Comparison of ENCODE assay signal across 13 cellular contexts in genomic region chr1:54380285-54380882, GRCh38. TPM values are rescaled to one million over a fixed set of nuclear protein-coding genes. Genes with fewer than 3 reads are reported as not detected.
A peak's percentile ranks its signal among the peaks of the same experiment; 100 is the strongest.
DNase-seq lines count a peak whose midpoint lies in the region; TF ChIP-seq lines count a peak whose summit lies in the region.
"Had no signal": no experiment of that assay in that cellular context is flagged by ENCODE, and none has a peak within 500 bp of the region (broad histone marks: within the 10 kb centered on the region; RNA-seq: fewer than 3 reads in every experiment).

No MANE protein-coding gene starts in this region.

- peaks cover 53% of the 10 kb centered on the region for H3K4me1 ChIP-seq in iPS-20b (ENCODE audit: insufficient read depth, low read length)
- H3K4me1 ChIP-seq in stomach: peaks cover 55 to 98% (median 85%) of the 10 kb centered on the region in 4 donors
- peaks cover 41 to 48% of the 10 kb centered on the region in 2 donors for H3K4me1 ChIP-seq in thyroid gland
- H3K4me1 ChIP-seq in transverse colon: peaks cover 15 to 62% (median 41%) of the 10 kb centered on the region in 4 donors

- in situ Hi-C loops in transverse colon (cut with MboI; ENCODE audit: low pct_ligation_motif_present in 1 of 4, low pct_unique_long_range_greater_than_20kb in 1 of 4, low sequenced_read_pairs in 3 of 4): loop anchor here in 1 of 4 donors (25.0 kb wide), 1 partner anchor 193 kb away; no protein-coding TSS in a partner anchor

- DNase-seq in activated T-cell treated with anti-CD3 and anti-CD28 coated beads, Interleukin-2, amount 50 U/mL, for 24 hours: no peak
- no peak for DNase-seq in activated T-cell treated with anti-CD3 and anti-CD28 coated beads for 4 hours
- peak; percentile 60 for DNase-seq in activated naive CD8-positive, alpha-beta T cell treated with anti-CD3 and anti-CD28 coated beads for 36 hours
- DNase-seq in stomach: no peak
- DNase-seq in thyroid gland: no peak
- no peak for DNase-seq in HT-29 (ENCODE audit: low spot score)
- no peak for DNase-seq in transverse colon
- DNase-seq: dermis blood vessel endothelial cell; DMS53; NCI-H2227 treated with DMSO at 0.1 percent for 48 hours; stimulated activated CD4-positive, alpha-beta T cell treated with anti-CD3 and anti-CD28 coated beads, Interleukin-2, amount 100 ng/mL, for 24 hours had no signal

- no peaks in the 10 kb centered on the region for H3K27me3 Mint-ChIP-seq in activated T-cell treated with anti-CD3 and anti-CD28 coated beads, Interleukin-2, amount 50 U/mL, for 24 hours
- H3K27me3 Mint-ChIP-seq in activated naive CD8-positive, alpha-beta T cell treated with anti-CD3 and anti-CD28 coated beads for 36 hours: no peaks in the 10 kb centered on the region

- 26 to 70% (median 50%) methylated on average over 15 of the region's 15 CpGs for WGBS in stomach, 5 donors
- 39 to 68% methylated on average over 15 of the region's 15 CpGs for WGBS in thyroid gland, 2 donors
- 80 to 82% methylated on average over 1 to 15 of the region's 15 CpGs for WGBS in transverse colon (ENCODE audit: low coverage in 1 of 2), 2 donors

- H3K9me3 ChIP-seq in iPS-20b (ENCODE audit: insufficient read depth, low read depth, low read length) (no peaks in the 10 kb centered on the region), stomach (no peaks in the 10 kb centered on the region), thyroid gland (no peaks in the 10 kb centered on the region), transverse colon (no peaks in the 10 kb centered on the region)

- TF ChIP-seq CTCF in stomach (IDR thresholded peaks at IDR 0.05) (no peak), thyroid gland (IDR thresholded peaks at IDR 0.05) (no peak), transverse colon (IDR thresholded peaks at IDR 0.05) (no peak)

- no peak overlapping the region for H3K4me3 Mint-ChIP-seq in activated T-cell treated with anti-CD3 and anti-CD28 coated beads, Interleukin-2, amount 50 U/mL, for 24 hours
- H3K4me3 Mint-ChIP-seq in activated naive CD8-positive, alpha-beta T cell treated with anti-CD3 and anti-CD28 coated beads for 36 hours: no peak overlapping the region

- TF ChIP-seq EP300 in stomach (IDR thresholded peaks at IDR 0.05): no peak
- no peak for TF ChIP-seq EP300 in transverse colon (IDR thresholded peaks at IDR 0.05; ENCODE audit: low read depth)

- H3K36me3 ChIP-seq in iPS-20b (ENCODE audit: insufficient read depth, low read depth, low read length) (peaks cover 29% of the 10 kb centered on the region), stomach (peaks cover 0 to 24% (median 12%) of the 10 kb centered on the region in 4 donors), thyroid gland (no peaks in the 10 kb centered on the region), transverse colon (peaks cover 0 to 6% (median 0%) of the 10 kb centered on the region in 4 donors)

- H3K4me1 Mint-ChIP-seq in activated T-cell treated with anti-CD3 and anti-CD28 coated beads, Interleukin-2, amount 50 U/mL, for 24 hours (ENCODE audit: low read depth): peaks cover 72% of the 10 kb centered on the region
- H3K4me1 Mint-ChIP-seq in activated naive CD8-positive, alpha-beta T cell treated with anti-CD3 and anti-CD28 coated beads for 36 hours: peaks cover 71% of the 10 kb centered on the region

- H3K27ac Mint-ChIP-seq in activated T-cell treated with anti-CD3 and anti-CD28 coated beads, Interleukin-2, amount 50 U/mL, for 24 hours: peak overlapping the region; percentile 50
- H3K27ac Mint-ChIP-seq in activated naive CD8-positive, alpha-beta T cell treated with anti-CD3 and anti-CD28 coated beads for 36 hours: no peak overlapping the region
- H3K27ac Mint-ChIP-seq: activated T-helper 2 cell treated with anti-CD3 and anti-CD28 coated beads, Interferon-gamma antibody, Interleukin-2, Interleukin-4, amounts not matched to agents 10 μg/mL and 5 μg/mL and 100 μg/mL, durations not matched to agents 14 hours and 24 hours and 36 hours had no signal

- peak overlapping the region; percentile 27 for H3K27ac ChIP-seq in iPS-20b (ENCODE audit: low read length)
- H3K27ac ChIP-seq in stomach: peak overlapping the region; percentile 24 to 68 (median 56)
- H3K27ac ChIP-seq in thyroid gland: no peak overlapping the region
- H3K27ac ChIP-seq in transverse colon: peak overlapping the region in 1 of 4 donors; percentile 14

- no peaks in the 10 kb centered on the region for H3K27me3 ChIP-seq in iPS-20b (ENCODE audit: insufficient read depth, low read length)
- H3K27me3 ChIP-seq in stomach: no peaks in the 10 kb centered on the region
- no peaks in the 10 kb centered on the region for H3K27me3 ChIP-seq in thyroid gland
- no peaks in the 10 kb centered on the region for H3K27me3 ChIP-seq in transverse colon

- TF ChIP-seq POLR2A in stomach (IDR thresholded peaks at IDR 0.05) (no peak), thyroid gland (IDR thresholded peaks at IDR 0.05) (no peak), transverse colon (IDR thresholded peaks at IDR 0.05) (no peak)

- no peak overlapping the region for H3K4me3 ChIP-seq in iPS-20b (ENCODE audit: low read length)
- peak overlapping the region in 1 of 4 donors; percentile 12 for H3K4me3 ChIP-seq in stomach
- no peak overlapping the region for H3K4me3 ChIP-seq in thyroid gland (replicated peaks in 1 of 3)
- no peak overlapping the region for H3K4me3 ChIP-seq in transverse colon

- H3K9me3 Mint-ChIP-seq in activated T-cell treated with anti-CD3 and anti-CD28 coated beads, Interleukin-2, amount 50 U/mL, for 24 hours: no peaks in the 10 kb centered on the region
- no peaks in the 10 kb centered on the region for H3K9me3 Mint-ChIP-seq in activated naive CD8-positive, alpha-beta T cell treated with anti-CD3 and anti-CD28 coated beads for 36 hours
- H3K9me3 Mint-ChIP-seq: activated T-helper 2 cell treated with anti-CD3 and anti-CD28 coated beads, Interferon-gamma antibody, Interleukin-2, Interleukin-4, amounts not matched to agents 10 μg/mL and 5 μg/mL and 100 μg/mL, durations not matched to agents 14 hours and 24 hours and 36 hours had no signal

- intact Hi-C loops in stomach (cut with DNase I; ENCODE audit: low total_unique reads) (no loop called here), thyroid gland (cut with DNase I) (no loop called here), transverse colon (cut with DNase I; ENCODE audit: low total_unique reads) (no loop called here)

- H3K9ac ChIP-seq in iPS-20b (ENCODE audit: low read depth, low read length): peak overlapping the region; percentile 46; the same call in 1 of the 2 replicates

- H3K36me3 Mint-ChIP-seq in activated T-cell treated with anti-CD3 and anti-CD28 coated beads, Interleukin-2, amount 50 U/mL, for 24 hours (ENCODE audit: low read depth): peaks cover 33% of the 10 kb centered on the region
- H3K36me3 Mint-ChIP-seq in activated naive CD8-positive, alpha-beta T cell treated with anti-CD3 and anti-CD28 coated beads for 36 hours: peaks cover 25% of the 10 kb centered on the region

RNA-seq across cellular contexts. Expression of gene SSBP3, which starts 25.8 kb away (rescaled TPM):
- total RNA-seq in activated naive CD8-positive, alpha-beta T cell treated with anti-CD3 and anti-CD28 coated beads for 36 hours: 10 to 100 TPM; 62.8 to 65.4 TPM
- total RNA-seq in stomach (10 to 100 TPM in 3 of 5 donors, 1 to 10 TPM in 2; 4.3 to 77.6 (median 20.0) TPM), thyroid gland (10 to 100 TPM; 15.4 to 23.0 (median 18.2) TPM), transverse colon (100 to 1,000 TPM in 1 of 4 donors, 10 to 100 TPM in 3; 28.7 to 162 (median 37.0) TPM)
- 100 to 1,000 TPM in 1 of 3 donors, 10 to 100 TPM in 2; 37.0 to 100 (median 59.5) TPM for polyA plus RNA-seq in stomach
- 15.5 and 18.2 TPM in 2 replicates for total RNA-seq in HT-29 (2014; rRNA removed; shearing (Covaris generic))

Comparison
In these comparisons a context has a peak if more than half of its experiments do, and no peak if none do; other contexts are left out.
1. H3K27ac ChIP-seq: peak in iPS-20b (single experiment) and stomach (5 of 5); none in thyroid gland (0 of 3).